In the genomic region with DNA sequence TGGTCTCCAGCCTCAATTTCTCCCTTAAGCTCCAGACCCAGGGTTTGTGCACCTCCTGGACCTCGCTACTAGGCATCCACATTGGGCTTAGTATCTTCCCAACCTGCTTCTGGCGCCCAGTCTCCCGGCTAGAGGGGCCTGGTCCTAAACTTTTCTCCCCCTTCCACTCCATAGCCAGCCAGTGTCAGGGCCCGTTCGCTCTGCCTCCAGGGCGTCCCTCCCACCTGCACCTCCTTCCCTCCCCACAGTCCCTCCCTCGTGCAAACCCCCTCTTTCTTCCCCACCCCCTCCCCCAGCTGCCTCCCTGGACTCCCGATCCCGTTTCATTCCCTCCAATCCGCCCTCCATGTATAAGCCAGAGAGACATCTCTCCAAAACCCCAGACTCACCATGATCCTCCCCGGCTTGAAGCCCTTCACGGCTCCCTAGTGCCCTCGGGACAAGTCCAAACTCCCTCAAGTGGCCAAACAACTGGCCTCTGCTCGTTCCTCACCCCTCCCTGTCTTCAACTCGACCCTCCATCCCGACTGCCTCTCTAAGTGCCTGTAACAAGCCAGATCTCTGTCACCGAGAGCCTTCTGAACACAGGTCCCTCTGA, we compare ENCODE assay signal across 8 cellular contexts. TPM values are rescaled to one million over a fixed set of nuclear protein-coding genes. Genes with fewer than 3 reads are reported as not detected.
DNase-seq lines count a peak whose midpoint lies in the region; ATAC-seq, FAIRE-seq and TF ChIP-seq lines count a peak whose summit lies in the region.

No MANE protein-coding gene starts in this region.

- POLR2A ChIA-PET in K562 (lab: Yijun Ruan, JAX) = interaction anchor here (0.6 to 2.1 kb wide), 3 partner anchors 11 to 98 kb away, joined by 4 to 5 read pairs (median 5); partner anchors contain the start of genes MED29 and PAF1

- no peaks in the 10 kb centered on the region for H3K9me3 ChIP-seq in K562 (replicated peaks; ENCODE audit: control insufficient read depth, insufficient read depth, low read depth, low read length)

- peak overlapping the region; percentile 93 to 96 for H3K9ac ChIP-seq in K562 (ENCODE audit: insufficient read depth in 1 of 2, low read depth in 2 of 2, low read length in 2 of 2)

- WGBS in K562 (ENCODE audit: insufficient coverage, low coverage, missing lambda C conversion rate) = 6% methylated on average over 8 of the region's 17 CpGs

- H3K27me3 ChIP-seq in K562 (ENCODE audit: control insufficient read depth in 2 of 2, insufficient read depth in 2 of 2, low read length in 2 of 2) = no peaks in the 10 kb centered on the region

- FAIRE-seq in K562 (lab: Jason Lieb, UNC) = no peak

- no peak for TF ChIP-seq RAD21 in K562 (CRISPR knock-in tag; conservative IDR thresholded peaks at IDR 0.05 in 1 of 2, IDR thresholded peaks at IDR 0.05 in 1 of 2)

- peaks cover 48% of the 10 kb centered on the region for H3K79me2 ChIP-seq in K562 (ENCODE audit: control insufficient read depth, insufficient read depth, low read length)

- in situ Hi-C loops in K562 (cut with MboI) = no loop called here

- peak overlapping the region; percentile 96 for H3K4me3 ChIP-seq in GM12865 (ENCODE audit: low read depth, low read length)
- H3K4me3 ChIP-seq in LNCaP clone FGC (ENCODE audit: low read depth, low read length) = peak overlapping the region; percentile 71
- H3K4me3 ChIP-seq in K562 = peak overlapping the region; percentile 76

- peaks cover 23% of the 10 kb centered on the region; the same call in 2 of the 3 replicates for H3K36me3 ChIP-seq in K562 (ENCODE audit: control insufficient read depth, insufficient read depth, low read length)

- intact Hi-C loops in K562 (cut with micrococcal nuclease) = no loop called here

- H3K4me2 ChIP-seq in K562 (ENCODE audit: insufficient read depth, low read length) = peak overlapping the region; percentile 100

- ATAC-seq in K562 (peak; percentile 57), GM21526 (IDR thresholded peaks at IDR 0.05; ENCODE audit: low FRiP score, unreplicated experiment) (no peak)

- H3K4me1 ChIP-seq in K562 (replicated peaks in 1 of 2; ENCODE audit: control insufficient read depth in 2 of 2, insufficient read depth in 2 of 2, low read length in 2 of 2) = peaks cover 19 to 20% of the 10 kb centered on the region in 2 experiments

- DNase-seq in GM12865 (ENCODE audit: low read depth) = no peak
- no peak for DNase-seq in LNCaP clone FGC (ENCODE audit: low read depth)
- peak; percentile 34 to 59 (median 48) for DNase-seq in K562 (ENCODE audit: extremely low read depth in 1 of 4, low spot score in 3 of 4)
- peak; percentile 37 for DNase-seq in iPS-NIHi7 (ENCODE audit: extremely low spot score)
- peak; percentile 44 for DNase-seq in stimulated activated CD8-positive, alpha-beta memory T cell treated with anti-CD3 and anti-CD28 coated beads, Interleukin-4, amount 100 ng/mL, for 48 hours
- DNase-seq in middle frontal gyrus (ENCODE audit: extremely low spot score, low spot score) = no peak
- no peak for DNase-seq in NCI-H2081 (lab: John Stamatoyannopoulos, UW)

- TF ChIP-seq CTCF in GM12865 (IDR thresholded peaks at IDR 0.05; ENCODE audit: insufficient read depth, low read depth, low read length, missing control alignments) = no peak
- no peak for TF ChIP-seq CTCF in LNCaP clone FGC (IDR thresholded peaks at IDR 0.05; ENCODE audit: control insufficient read depth, extremely low read depth, insufficient read depth)
- TF ChIP-seq CTCF in K562 (IDR thresholded peaks at IDR 0.05 in 2 of 3, conservative IDR thresholded peaks at IDR 0.05 in 1 of 3; ENCODE audit: insufficient read depth in 2 of 3, low read depth in 1 of 3, low read length in 3 of 3) = peak in 2 of 3 experiments; percentile 23 to 28; a peak in 1 of 6 replicates

- H3K27ac ChIP-seq in K562 (ENCODE audit: extremely low read depth, low read depth, low read length) = peak overlapping the region; percentile 93

- CTCF ChIA-PET in K562 (lab: Yijun Ruan, JAX; ENCODE audit: low intra/inter-chr PET ratio) = interaction anchor here (0.6 to 1.0 kb wide), 3 partner anchors 68 to 131 kb away, joined by 3 to 7 read pairs (median 4); no protein-coding TSS in a partner anchor

- no peak for TF ChIP-seq POLR2A in K562 (conservative IDR thresholded peaks at IDR 0.05)

- no TSS peak for BruUV-seq in K562 (replicated peaks; lab: Mats Ljungman, UMichigan)

- peaks cover 9% of the 10 kb centered on the region; the same call in 1 of the 2 replicates for H4K20me1 ChIP-seq in K562 (replicated peaks; ENCODE audit: control insufficient read depth, insufficient read depth, low read length)

- TF ChIP-seq EP300 in K562 (IDR thresholded peaks at IDR 0.05; ENCODE audit: low read length) = no peak

- peaks cover 6% of the 10 kb centered on the region for H3K9me1 ChIP-seq in K562 (ENCODE audit: control insufficient read depth, insufficient read depth, low read length)

- peak overlapping the region; percentile 98 for H2AFZ ChIP-seq in K562 (ENCODE audit: low read depth, low read length)

RNA-seq across cellular contexts. Expression of gene SAMD4B, which starts 1.0 kb away (rescaled TPM):
- 114 and 163 TPM in 2 replicates for total RNA-seq in K562 (2011; cell fraction: chromatin; rRNA removed; ENCODE audit: low replicate concordance)
- total RNA-seq in K562 (2011; cell fraction: nucleolus; rRNA removed) = 74.5 and 86.1 TPM in 2 replicates
- total RNA-seq in K562 (2011; cell fraction: nucleoplasm; rRNA removed) = 116 and 164 TPM in 2 replicates
- total RNA-seq in K562 (2014; rRNA removed) (41.1 and 55.2 TPM in 2 replicates), K562 (2014; rRNA removed; fragmentation: Illumina TruSeq; extraction: Trizol) (17.2 and 19.9 TPM in 2 replicates), K562 (2015; rRNA removed; fragmentation: Illumina TruSeq; extraction: Trizol) (38.0 and 42.2 TPM in 2 replicates), K562 (2021) (86.3 and 90.5 TPM in 2 replicates)
- polyA plus RNA-seq in K562 (2011; rRNA removed) (20.9 and 54.2 TPM in 2 replicates), K562 (2014; fragmentation: Illumina TruSeq; extraction: Trizol) (81.8 and 105 TPM in 2 replicates), K562 (2014; fragmentation: Nextera tagmentation; extraction: Ambion mirVana) (1 to 10 TPM; 3.4 to 5.9 TPM), K562 (2014; rRNA removed) (76.4 and 77.0 TPM in 2 replicates)
- 38.5 and 56.2 TPM in 2 replicates for polyA plus RNA-seq in K562 (2011; cell fraction: cytosol; rRNA removed)
- polyA plus RNA-seq in K562 (2011; cell fraction: nucleus; rRNA removed) = 81.0 and 127 TPM in 2 replicates
- 86.0 and 136 TPM in 2 replicates for polyA plus RNA-seq in K562 (2012)
- polyA minus RNA-seq in K562 (2011; rRNA and poly(A)+ RNA removed) = 22.5 and 27.0 TPM in 2 replicates
- polyA minus RNA-seq in K562 (2011; cell fraction: cytosol; rRNA and poly(A)+ RNA removed) = 59.6 and 84.3 TPM in 2 replicates
- polyA minus RNA-seq in K562 (2011; cell fraction: nucleus; rRNA and poly(A)+ RNA removed) = 23.4 and 27.1 TPM in 2 replicates

RNA-seq across cellular contexts. Expression of gene GMFG, which starts 5.4 kb away (rescaled TPM):
- 7.6 and 17.2 TPM in 2 replicates for total RNA-seq in K562 (2011; cell fraction: chromatin; rRNA removed; ENCODE audit: low replicate concordance)
- total RNA-seq in K562 (2011; cell fraction: nucleolus; rRNA removed) = 11.3 and 11.6 TPM in 2 replicates
- 14.4 and 17.5 TPM in 2 replicates for total RNA-seq in K562 (2011; cell fraction: nucleoplasm; rRNA removed)
- total RNA-seq in K562 (2014; rRNA removed) (37.1 and 48.4 TPM in 2 replicates), K562 (2014; rRNA removed; fragmentation: Illumina TruSeq; extraction: Trizol) (48.5 and 59.1 TPM in 2 replicates), K562 (2015; rRNA removed; fragmentation: Illumina TruSeq; extraction: Trizol) (52.8 and 55.6 TPM in 2 replicates), K562 (2021) (51.8 and 58.6 TPM in 2 replicates)
- polyA plus RNA-seq in K562 (2011; rRNA removed) (91.3 and 101 TPM in 2 replicates), K562 (2014; fragmentation: Illumina TruSeq; extraction: Trizol) (49.0 and 60.2 TPM in 2 replicates), K562 (2014; fragmentation: Nextera tagmentation; extraction: Ambion mirVana) (100 to 1,000 TPM; 133 to 152 TPM), K562 (2014; rRNA removed) (61.3 and 70.7 TPM in 2 replicates)
- 45.0 and 75.1 TPM in 2 replicates for polyA plus RNA-seq in K562 (2011; cell fraction: cytosol; rRNA removed)
- 35.8 and 51.3 TPM in 2 replicates for polyA plus RNA-seq in K562 (2011; cell fraction: nucleus; rRNA removed)
- 108 and 198 TPM in 2 replicates for polyA plus RNA-seq in K562 (2012)
- polyA minus RNA-seq in K562 (2011; rRNA and poly(A)+ RNA removed) = 23.5 and 24.2 TPM in 2 replicates
- 8.4 and 10.6 TPM in 2 replicates for polyA minus RNA-seq in K562 (2011; cell fraction: cytosol; rRNA and poly(A)+ RNA removed)
- 2.2 and 9.1 TPM in 2 replicates for polyA minus RNA-seq in K562 (2011; cell fraction: nucleus; rRNA and poly(A)+ RNA removed)

RNA-seq across cellular contexts. Expression of gene LRFN1, which starts 20.6 kb away (rescaled TPM):
- 2.3 and 5.9 TPM in 2 replicates for total RNA-seq in K562 (2011; cell fraction: chromatin; rRNA removed; ENCODE audit: low replicate concordance)
- total RNA-seq in K562 (2011; cell fraction: nucleolus; rRNA removed) = 10.0 and 11.3 TPM in 2 replicates
- total RNA-seq in K562 (2011; cell fraction: nucleoplasm; rRNA removed) = 5.9 and 6.6 TPM in 2 replicates
- total RNA-seq in K562 (2014; rRNA removed) (3.8 and 5.0 TPM in 2 replicates), K562 (2014; rRNA removed; fragmentation: Illumina TruSeq; extraction: Trizol) (0.44 and 0.45 TPM in 2 replicates), K562 (2015; rRNA removed; fragmentation: Illumina TruSeq; extraction: Trizol) (1.1 and 1.3 TPM in 2 replicates), K562 (2021) (10.6 and 10.7 TPM in 2 replicates)
- polyA plus RNA-seq in K562 (2011; rRNA removed) (0.52 and 1.0 TPM in 2 replicates), K562 (2014; fragmentation: Illumina TruSeq; extraction: Trizol) (1.3 and 2.1 TPM in 2 replicates), K562 (2014; fragmentation: Nextera tagmentation; extraction: Ambion mirVana) (under 1 TPM; 0.13 TPM), K562 (2014; rRNA removed) (3.9 and 4.6 TPM in 2 replicates)
- 1.9 and 4.7 TPM in 2 replicates for polyA plus RNA-seq in K562 (2011; cell fraction: cytosol; rRNA removed)
- polyA plus RNA-seq in K562 (2011; cell fraction: nucleus; rRNA removed) = 2.7 and 3.9 TPM in 2 replicates
- 4.1 and 4.7 TPM in 2 replicates for polyA plus RNA-seq in K562 (2012)
- 0.98 and 1.0 TPM in 2 replicates for polyA minus RNA-seq in K562 (2011; rRNA and poly(A)+ RNA removed)
- polyA minus RNA-seq in K562 (2011; cell fraction: cytosol; rRNA and poly(A)+ RNA removed) = 2.8 and 5.5 TPM in 2 replicates
- polyA minus RNA-seq in K562 (2011; cell fraction: nucleus; rRNA and poly(A)+ RNA removed) = 2.7 and 3.8 TPM in 2 replicates

RNA-seq across cellular contexts. Expression of gene IFNL1, which starts 45.0 kb away (rescaled TPM):
- total RNA-seq in K562 (2011; cell fraction: chromatin; rRNA removed; ENCODE audit: low replicate concordance) = not detected in 2 replicates
- total RNA-seq in K562 (2011; cell fraction: nucleolus; rRNA removed) = not detected in 2 replicates
- not detected in 2 replicates for total RNA-seq in K562 (2011; cell fraction: nucleoplasm; rRNA removed)
- not detected in 2 replicates for total RNA-seq in K562 (2014; rRNA removed)
- total RNA-seq in K562 (2014; rRNA removed; fragmentation: Illumina TruSeq; extraction: Trizol) = not detected in 2 replicates
- not detected in 2 replicates for total RNA-seq in K562 (2015; rRNA removed; fragmentation: Illumina TruSeq; extraction: Trizol)
- not detected in 2 replicates for total RNA-seq in K562 (2021)
- not detected in 2 replicates for polyA plus RNA-seq in K562 (2011; rRNA removed)
- not detected in 2 replicates for polyA plus RNA-seq in K562 (2011; cell fraction: cytosol; rRNA removed)
- polyA plus RNA-seq in K562 (2011; cell fraction: nucleus; rRNA removed) = not detected in 2 replicates
- not detected in 2 replicates for polyA plus RNA-seq in K562 (2012)
- not detected in 2 replicates for polyA plus RNA-seq in K562 (2014; fragmentation: Illumina TruSeq; extraction: Trizol)
- not detected for polyA plus RNA-seq in K562 (2014; fragmentation: Nextera tagmentation; extraction: Ambion mirVana)
- not detected in 2 replicates for polyA plus RNA-seq in K562 (2014; rRNA removed)
- polyA minus RNA-seq in K562 (2011; rRNA and poly(A)+ RNA removed) = not detected in 2 replicates
- polyA minus RNA-seq in K562 (2011; cell fraction: cytosol; rRNA and poly(A)+ RNA removed) = not detected in 2 replicates
- not detected in 2 replicates for polyA minus RNA-seq in K562 (2011; cell fraction: nucleus; rRNA and poly(A)+ RNA removed)

RNA-seq across cellular contexts. Expression of gene PAF1, which starts 49.7 kb away (rescaled TPM):
- total RNA-seq in K562 (2011; cell fraction: chromatin; rRNA removed; ENCODE audit: low replicate concordance) = 59.0 and 87.9 TPM in 2 replicates
- 51.6 and 65.2 TPM in 2 replicates for total RNA-seq in K562 (2011; cell fraction: nucleolus; rRNA removed)
- total RNA-seq in K562 (2011; cell fraction: nucleoplasm; rRNA removed) = 40.5 and 40.8 TPM in 2 replicates
- total RNA-seq in K562 (2014; rRNA removed) = 41.2 and 50.5 TPM in 2 replicates
- 22.6 and 23.2 TPM in 2 replicates for total RNA-seq in K562 (2014; rRNA removed; fragmentation: Illumina TruSeq; extraction: Trizol)
- total RNA-seq in K562 (2015; rRNA removed; fragmentation: Illumina TruSeq; extraction: Trizol) = 37.0 and 39.8 TPM in 2 replicates
- 30.7 and 33.8 TPM in 2 replicates for total RNA-seq in K562 (2021)
- 30.1 and 31.6 TPM in 2 replicates for polyA plus RNA-seq in K562 (2011; rRNA removed)
- polyA plus RNA-seq in K562 (2011; cell fraction: cytosol; rRNA removed) = 31.4 and 56.3 TPM in 2 replicates
- polyA plus RNA-seq in K562 (2011; cell fraction: nucleus; rRNA removed) = 65.9 and 73.6 TPM in 2 replicates
- 37.5 and 43.8 TPM in 2 replicates for polyA plus RNA-seq in K562 (2012)
- polyA plus RNA-seq in K562 (2014; fragmentation: Illumina TruSeq; extraction: Trizol) = 41.1 and 45.0 TPM in 2 replicates
- polyA plus RNA-seq in K562 (2014; fragmentation: Nextera tagmentation; extraction: Ambion mirVana) = 1 to 10 TPM; 1.5 to 1.7 TPM
- 32.4 and 43.5 TPM in 2 replicates for polyA plus RNA-seq in K562 (2014; rRNA removed)
- 38.6 and 43.3 TPM in 2 replicates for polyA minus RNA-seq in K562 (2011; rRNA and poly(A)+ RNA removed)
- polyA minus RNA-seq in K562 (2011; cell fraction: cytosol; rRNA and poly(A)+ RNA removed) = 21.1 and 21.3 TPM in 2 replicates
- polyA minus RNA-seq in K562 (2011; cell fraction: nucleus; rRNA and poly(A)+ RNA removed) = 33.7 and 58.5 TPM in 2 replicates

Comparison
In these comparisons a context has a peak if more than half of its experiments do, and no peak if none do; other contexts are left out.
1. DNase-seq: peak in K562 (4 of 4), iPS-NIHi7 (single experiment) and stimulated activated CD8-positive, alpha-beta memory T cell treated with anti-CD3 and anti-CD28 coated beads, Interleukin-4, amount 100 ng/mL, for 48 hours (single experiment); none in GM12865 (single experiment), LNCaP clone FGC (single experiment), middle frontal gyrus (single experiment) and NCI-H2081 (0 of 2).
2. CTCF ChIP-seq: peak in K562 (2 of 3); none in GM12865 (single experiment) and LNCaP clone FGC (single experiment).
3. Peak in every context shown above with its lines, with median percentiles within 50 percentile points of each other: H3K4me3 ChIP-seq.